12 cellular contexts compared by ENCODE assay signal in the genomic region with DNA sequence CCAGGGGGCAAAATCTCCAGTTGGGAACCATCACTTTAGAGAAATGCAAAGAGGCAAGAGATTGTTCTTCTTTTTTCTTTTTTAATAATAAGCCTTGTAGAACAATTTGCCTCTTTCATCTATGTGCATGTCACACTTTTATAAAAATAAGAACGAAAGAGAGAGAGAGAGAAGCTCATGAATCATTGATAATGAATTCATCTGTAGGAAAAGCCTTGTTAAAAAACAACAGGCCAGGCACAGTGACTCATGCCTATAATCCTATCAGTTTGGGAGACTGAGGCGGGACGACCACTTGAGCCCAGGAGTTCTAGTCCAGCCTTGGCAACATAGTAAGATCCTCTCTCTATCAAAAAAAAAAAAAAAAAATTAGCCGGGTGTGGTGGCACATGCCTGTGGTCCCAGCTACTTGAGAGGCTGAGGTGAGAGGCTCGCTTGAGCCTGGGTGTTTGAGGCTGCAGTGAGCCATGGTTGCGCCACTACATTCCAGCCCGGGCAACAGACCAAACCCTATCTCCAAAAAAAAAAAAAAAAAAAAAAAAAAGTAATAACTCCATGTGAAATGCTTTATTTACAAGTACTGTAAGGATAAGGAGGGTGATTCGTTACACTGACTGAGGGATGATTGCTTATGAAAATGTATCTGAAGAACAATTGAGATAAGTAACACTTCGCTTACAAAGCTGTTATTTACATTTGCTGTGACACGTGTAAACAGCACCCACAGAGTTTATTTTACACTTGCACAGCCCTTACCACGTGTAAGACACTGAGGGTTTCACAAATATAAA. TPM values are rescaled to one million over a fixed set of nuclear protein-coding genes. Genes with fewer than 3 reads are reported as not detected.
DNase-seq lines count a peak whose midpoint lies in the region; ATAC-seq and TF ChIP-seq lines count a peak whose summit lies in the region.
"Had no signal": no experiment of that assay in that cellular context is flagged by ENCODE, and none has a peak within 500 bp of the region (broad histone marks: within the 10 kb centered on the region; RNA-seq: fewer than 3 reads in every experiment).

No MANE protein-coding gene starts in this region.

- in situ Hi-C loops in Panc1 (cut with HindIII; ENCODE audit: low pct_unique_long_range_greater_than_20kb, low sequenced_read_pairs), result no loop called here

- CTCF ChIA-PET in Panc1 (lab: Charles Lee), result interaction anchor here (0.7 to 1.2 kb wide), 2 partner anchors 11 to 24 kb away, joined by 5 read pairs; no protein-coding TSS in a partner anchor

- intact Hi-C loops in Panc1 (cut with micrococcal nuclease; ENCODE audit: unreplicated experiment), result no loop called here
- intact Hi-C loops in esophagus squamous epithelium (cut with DNase I), result no loop called here

- TF ChIP-seq CTCF in AG10803 (conservative IDR thresholded peaks at IDR 0.05; ENCODE audit: low read length) (no peak), Panc1 (IDR thresholded peaks at IDR 0.05) (no peak), esophagus squamous epithelium (IDR thresholded peaks at IDR 0.05) (no peak), neural progenitor cell (IDR thresholded peaks at IDR 0.05) (no peak), WERI-Rb-1 (IDR thresholded peaks at IDR 0.05; ENCODE audit: low read depth, low read length) (no peak)

- peak overlapping the region; percentile 47 for H3K27ac Mint-ChIP-seq in neural progenitor cell
- H3K27ac Mint-ChIP-seq: stimulated activated naive B cell treated with anti-CD40 and anti-IgM and Interleukin-4, amounts not matched to agents 10 μg/mL and 1 μg/mL and 100 μg/mL, for 72 hours had no signal

- H3K4me3 ChIP-seq in AG10803 (ENCODE audit: low read length) (no peak overlapping the region), Panc1 (ENCODE audit: low read depth in 2 of 2, low read length in 2 of 2) (no peak overlapping the region), esophagus squamous epithelium (no peak overlapping the region), neural progenitor cell (no peak overlapping the region), WERI-Rb-1 (ENCODE audit: low read depth, low read length) (no peak overlapping the region)

- peaks cover 7% of the 10 kb centered on the region for H3K27me3 Mint-ChIP-seq in neural progenitor cell (ENCODE audit: insufficient read depth, low read depth)
- H3K27me3 Mint-ChIP-seq: stimulated activated naive B cell treated with anti-CD40 and anti-IgM and Interleukin-4, amounts not matched to agents 10 μg/mL and 1 μg/mL and 100 μg/mL, for 72 hours had no signal

- 19 to 29% methylated on average over 10 to 11 of the region's 11 CpGs for WGBS in esophagus squamous epithelium, 2 donors

- no peaks in the 10 kb centered on the region for H3K79me2 ChIP-seq in neural progenitor cell (ENCODE audit: low read depth)
- H3K79me2 ChIP-seq: parathyroid adenoma had no signal

- no peak overlapping the region for H3K9ac ChIP-seq in neural progenitor cell
- H3K9ac ChIP-seq: parathyroid adenoma had no signal

- H4K20me1 ChIP-seq in neural progenitor cell (ENCODE audit: low read depth), result no peaks in the 10 kb centered on the region

- no peaks in the 10 kb centered on the region for H3F3A ChIP-seq in neural progenitor cell (ENCODE audit: low read depth)

- H3K27ac ChIP-seq in Panc1 (ENCODE audit: low read length) (peak overlapping the region; percentile 62), esophagus squamous epithelium (peak overlapping the region; percentile 43 to 91 (median 80)), neural progenitor cell (no peak overlapping the region), WERI-Rb-1 (no peak overlapping the region)
- H3K27ac ChIP-seq: parathyroid adenoma had no signal

- no peaks in the 10 kb centered on the region for H3K27me3 ChIP-seq in Panc1 (ENCODE audit: control insufficient read depth, insufficient read depth, low read length)
- no peaks in the 10 kb centered on the region for H3K27me3 ChIP-seq in esophagus squamous epithelium
- no peaks in the 10 kb centered on the region for H3K27me3 ChIP-seq in neural progenitor cell
- H3K27me3 ChIP-seq in WERI-Rb-1 (ENCODE audit: insufficient read depth, low read depth, severe bottlenecking), result no peaks in the 10 kb centered on the region

- H3K36me3 Mint-ChIP-seq in neural progenitor cell, result no peaks in the 10 kb centered on the region
- H3K36me3 Mint-ChIP-seq: stimulated activated naive B cell treated with anti-CD40 and anti-IgM and Interleukin-4, amounts not matched to agents 10 μg/mL and 1 μg/mL and 100 μg/mL, for 72 hours had no signal

- ATAC-seq in Panc1, result peak; percentile 26; the same call in 1 of the 2 replicates
- ATAC-seq: esophagus mucosa; stimulated activated naive B cell treated with anti-CD40 and anti-IgM and Interleukin-4, amounts not matched to agents 10 μg/mL and 1 μg/mL and 100 μg/mL, for 72 hours had no signal

- TF ChIP-seq POLR2A in esophagus squamous epithelium (IDR thresholded peaks at IDR 0.05), result no peak

- H3K4me2 ChIP-seq in neural progenitor cell, result no peak overlapping the region

- no peaks in the 10 kb centered on the region for H3K36me3 ChIP-seq in Panc1 (ENCODE audit: control insufficient read depth, insufficient read depth, low read length)
- H3K36me3 ChIP-seq in esophagus squamous epithelium, result no peaks in the 10 kb centered on the region
- no peaks in the 10 kb centered on the region for H3K36me3 ChIP-seq in neural progenitor cell
- H3K36me3 ChIP-seq in WERI-Rb-1, result no peaks in the 10 kb centered on the region

- H3K9me3 Mint-ChIP-seq in neural progenitor cell, result no peaks in the 10 kb centered on the region
- H3K9me3 Mint-ChIP-seq: stimulated activated naive B cell treated with anti-CD40 and anti-IgM and Interleukin-4, amounts not matched to agents 10 μg/mL and 1 μg/mL and 100 μg/mL, for 72 hours had no signal

- H3K9me3 ChIP-seq in Panc1 (ENCODE audit: control insufficient read depth, insufficient read depth, low read depth, low read length) (no peaks in the 10 kb centered on the region), esophagus squamous epithelium (no peaks in the 10 kb centered on the region), neural progenitor cell (ENCODE audit: low read depth) (no peaks in the 10 kb centered on the region), WERI-Rb-1 (ENCODE audit: severe bottlenecking) (no peaks in the 10 kb centered on the region)

- H3K4me1 ChIP-seq in Panc1 (ENCODE audit: control insufficient read depth, insufficient read depth, low read length) (peaks cover 61% of the 10 kb centered on the region), esophagus squamous epithelium (peaks cover 32 to 61% (median 33%) of the 10 kb centered on the region in 3 donors), neural progenitor cell (no peaks in the 10 kb centered on the region)
- H3K4me1 ChIP-seq: parathyroid adenoma had no signal

- H3K4me1 Mint-ChIP-seq in neural progenitor cell, result peaks cover 8% of the 10 kb centered on the region

- no peak overlapping the region for H2AFZ ChIP-seq in neural progenitor cell (replicated peaks)
- H2AFZ ChIP-seq: parathyroid adenoma had no signal

- POLR2A ChIA-PET in Panc1 (lab: Charles Lee), result interaction anchor here (0.6 to 0.9 kb wide), 3 partner anchors 9 to 224 kb away, joined by 6 to 9 read pairs (median 8); no protein-coding TSS in a partner anchor

- no peak overlapping the region for H3K4me3 Mint-ChIP-seq in neural progenitor cell
- H3K4me3 Mint-ChIP-seq: stimulated activated naive B cell treated with anti-CD40 and anti-IgM and Interleukin-4, amounts not matched to agents 10 μg/mL and 1 μg/mL and 100 μg/mL, for 72 hours had no signal

- no TSS peak for BruUV-seq in Panc1 (replicated peaks; lab: Mats Ljungman, UMichigan)

- DNase-seq in AG10803 (ENCODE audit: low read depth) (peak; percentile 95), Panc1 (ENCODE audit: low read depth, low spot score) (peak; percentile 69), esophagus squamous epithelium (lab: John Stamatoyannopoulos, UW) (no peak), neural progenitor cell (ENCODE audit: low spot score) (no peak), retina (no peak), midbrain (lab: John Stamatoyannopoulos, UW) (no peak), DMS53 (lab: John Stamatoyannopoulos, UW) (no peak), WERI-Rb-1 (no peak)
- DNase-seq: activated T-cell treated with anti-CD3 and anti-CD28 coated beads for 4 hours; stimulated activated naive B cell treated with anti-CD40 and anti-IgM and Interleukin-4, amounts not matched to agents 10 μg/mL and 1 μg/mL and 100 μg/mL, for 72 hours had no signal

RNA-seq across cellular contexts. Expression of a gene that starts 6.0 kb away (rescaled TPM):
- total RNA-seq in Panc1 (2021; ENCODE audit: unreplicated experiment), result 15.2 TPM
- 32.0 TPM for polyA plus RNA-seq in Panc1 (2012; ENCODE audit: insufficient read length)
- 10 to 100 TPM in 3 of 4 donors, 1 to 10 TPM in 1; 6.7 to 83.9 (median 31.0) TPM for total RNA-seq in esophagus squamous epithelium
- total RNA-seq in neural progenitor cell (ENCODE audit: low replicate concordance), result not detected in 2 replicates

RNA-seq across cellular contexts. Expression of a gene that starts 24.5 kb away (rescaled TPM):
- total RNA-seq in Panc1 (2021; ENCODE audit: unreplicated experiment) (7.4 TPM), esophagus squamous epithelium (1 to 10 TPM in 1 of 4 donors, under 1 TPM in 2, not detected in 1; 0.13 to 2.5 (median 0.23) TPM), neural progenitor cell (ENCODE audit: low replicate concordance) (0.21 TPM in 1 of 2 replicates, not detected in the other)
- polyA plus RNA-seq in Panc1 (2012; ENCODE audit: insufficient read length), result 13.2 TPM

Comparison
In these comparisons a context has a peak if more than half of its experiments do, and no peak if none do; other contexts are left out.
1. DNase-seq: peak in AG10803 (single experiment) and Panc1 (single experiment); none in esophagus squamous epithelium (single experiment), neural progenitor cell (single experiment), retina (single experiment), midbrain (single experiment), DMS53 (single experiment) and WERI-Rb-1 (single experiment).
2. H3K27ac ChIP-seq: peak in Panc1 (single experiment) and esophagus squamous epithelium (4 of 4); none in neural progenitor cell (single experiment) and WERI-Rb-1 (single experiment).